In genomic region chr16:88758227-88758943, GRCh38 we compare ENCODE assay signal across 13 cellular contexts. TPM values are rescaled to one million over a fixed set of nuclear protein-coding genes. Genes with fewer than 3 reads are reported as not detected.
DNase-seq lines count a peak whose midpoint lies in the region; ATAC-seq, FAIRE-seq and TF ChIP-seq lines count a peak whose summit lies in the region.
"Had no signal": no experiment of that assay in that cellular context is flagged by ENCODE, and none has a peak within 500 bp of the region (broad histone marks: within the 10 kb centered on the region; RNA-seq: fewer than 3 reads in every experiment).

No MANE protein-coding gene starts in this region.

- no peak overlapping the region for H4K8ac ChIP-seq in H1 (ENCODE audit: extremely low read depth, insufficient read depth, low read length)

- H3K27ac ChIP-seq in C4-2B (peak overlapping the region; percentile 98), PC-9 (no peak overlapping the region), H1 (ENCODE audit: low read depth, low read length) (no peak overlapping the region), rectal smooth muscle tissue (ENCODE audit: low read depth, low read length) (peak overlapping the region; percentile 97)
- H3K27ac ChIP-seq: brain microvascular endothelial cell had no signal

- no peak overlapping the region; the same call in 1 of the 2 replicates for H2AK5ac ChIP-seq in H1 (ENCODE audit: low read depth, low read length)

- no peak overlapping the region for H3K56ac ChIP-seq in H1 (replicated peaks; ENCODE audit: insufficient read length, low read depth, low read length)

- H3K9ac ChIP-seq in H1 (replicated peaks in 1 of 4; ENCODE audit: extremely low read depth in 1 of 4, low read depth in 3 of 4, low read length in 3 of 4) (no peak overlapping the region), rectal smooth muscle tissue (ENCODE audit: low read length) (no peak overlapping the region)

- H3K9me2 ChIP-seq in PC-9 (ENCODE audit: insufficient read depth) = no peaks in the 10 kb centered on the region

- BruUV-seq in PC-9 (replicated peaks; lab: Mats Ljungman, UMichigan) = no TSS peak

- no peak overlapping the region for H2BK120ac ChIP-seq in H1 (replicated peaks; ENCODE audit: low read depth, low read length)

- POLR2A ChIA-PET in PC-9 (lab: Charles Lee; ENCODE audit: unreplicated experiment) (interaction anchor here (0.6 to 1.1 kb wide), 4 partner anchors 9 to 51 kb away, joined by 3 to 4 read pairs (median 3); no protein-coding TSS in a partner anchor), H1 (lab: Charles Lee; ENCODE audit: partially characterized antibody) (interaction anchor here (0.8 to 2.2 kb wide), 6 partner anchors 9 to 54 kb away, joined by 3 to 8 read pairs (median 4); no protein-coding TSS in a partner anchor)

- H3K23me2 ChIP-seq in H1 (ENCODE audit: low read depth, low read length) = no peaks in the 10 kb centered on the region

- no peak overlapping the region for H2BK5ac ChIP-seq in H1 (ENCODE audit: low read depth, low read length)

- ATAC-seq in GM18502 (IDR thresholded peaks at IDR 0.05; ENCODE audit: poor library complexity, unreplicated experiment) = no peak
- ATAC-seq: HCT116 had no signal

- H4K5ac ChIP-seq in H1 (ENCODE audit: insufficient read length, low read depth, low read length) = no peak overlapping the region

- H3K27me3 ChIP-seq in PC-9 (ENCODE audit: insufficient read depth, low read depth) (no peaks in the 10 kb centered on the region), H1 (replicated peaks in 1 of 4; ENCODE audit: control insufficient read depth in 3 of 4, extremely low read depth in 1 of 4, insufficient read depth in 3 of 4, low read length in 3 of 4) (no peaks in the 10 kb centered on the region), rectal smooth muscle tissue (ENCODE audit: control insufficient read depth, insufficient read depth, low read length) (no peaks in the 10 kb centered on the region)
- H3K27me3 ChIP-seq: brain microvascular endothelial cell had no signal

- intact Hi-C loops in PC-9 (cut with micrococcal nuclease; ENCODE audit: unreplicated experiment) = loop anchor here (5.0 kb wide), 1 partner anchor 96 kb away; the partner anchor contains the start of gene MVD

- no peak overlapping the region for H4K91ac ChIP-seq in H1 (replicated peaks; ENCODE audit: insufficient read length, low read length)

- H3K4me1 ChIP-seq in PC-9 (replicated peaks; ENCODE audit: insufficient read depth) (peaks cover 93% of the 10 kb centered on the region), H1 (replicated peaks in 1 of 4; ENCODE audit: control insufficient read depth in 3 of 4, insufficient read depth in 4 of 4, low read length in 3 of 4) (peaks cover 3 to 36% (median 21%) of the 10 kb centered on the region in 4 experiments), rectal smooth muscle tissue (ENCODE audit: control insufficient read depth, insufficient read depth, low read length) (peaks cover 53% of the 10 kb centered on the region)

- peak overlapping the region; percentile 38 for H3K4me2 ChIP-seq in PC-9
- no peak overlapping the region for H3K4me2 ChIP-seq in H1 (ENCODE audit: insufficient read depth in 1 of 2, low read depth in 2 of 2, low read length in 2 of 2)

- peaks cover 36% of the 10 kb centered on the region for H4K20me1 ChIP-seq in PC-9 (ENCODE audit: insufficient read depth)
- peaks cover 0 to 11% of the 10 kb centered on the region in 2 experiments for H4K20me1 ChIP-seq in H1 (replicated peaks in 1 of 2; ENCODE audit: control insufficient read depth in 1 of 2, insufficient read depth in 2 of 2, low read length in 2 of 2)

- no peak for TF ChIP-seq POLR2A in H1 (IDR thresholded peaks at IDR 0.05; ENCODE audit: control extremely low read depth in 1 of 2, low read depth in 2 of 2, low read length in 2 of 2)

- H2AFZ ChIP-seq in PC-9 = no peak overlapping the region
- no peak overlapping the region for H2AFZ ChIP-seq in H1 (ENCODE audit: low read length)

- peak; percentile 63 to 74 for DNase-seq in PC-9
- DNase-seq in H1 (ENCODE audit: low read depth in 1 of 2, low spot score in 2 of 2) = no peak
- no peak for DNase-seq in iPS-NIHi11 (ENCODE audit: low spot score)
- DNase-seq in GM10266 (ENCODE audit: extremely low spot score) = no peak
- no peak for DNase-seq in activated gamma-delta T cell treated with Interleukin-2 at 50 U/mL for 16 hours
- DNase-seq: brain microvascular endothelial cell, kidney glomerular epithelial cell, naive B cell had no signal

- WGBS in H1 (ENCODE audit: extremely low coverage in 1 of 2, insufficient coverage in 1 of 2, insufficient read length in 1 of 2, insufficient replicate concordance in 2 of 2, low coverage in 1 of 2, low lambda C conversion rate in 2 of 2, missing lambda C conversion rate in 1 of 2), 2 experiments = 85% methylated on average over 13 of the region's 13 CpGs; no CpG with 5 or more reads in 1 of the 2 experiments

- TF ChIP-seq EP300 in H1 (IDR thresholded peaks at IDR 0.05; ENCODE audit: borderline replicate concordance in 1 of 2, low read depth in 2 of 2, low read length in 2 of 2) = no peak

- TF ChIP-seq CTCF in C4-2B (conservative IDR thresholded peaks at IDR 0.05) = no peak
- no peak for TF ChIP-seq CTCF in PC-9 (conservative IDR thresholded peaks at IDR 0.05)
- no peak for TF ChIP-seq CTCF in H1 (IDR thresholded peaks at IDR 0.05; ENCODE audit: control extremely low read depth in 1 of 3, insufficient read depth in 1 of 3, low read depth in 1 of 3, low read length in 3 of 3)
- TF ChIP-seq CTCF in GM10266 (IDR thresholded peaks at IDR 0.05; ENCODE audit: control insufficient read depth, insufficient read depth, low read depth, missing control alignments) = no peak

- peak overlapping the region; percentile 46; the same call in 1 of the 2 replicates for H2BK15ac ChIP-seq in H1 (ENCODE audit: low read length)

- no peak overlapping the region for H3K14ac ChIP-seq in H1 (ENCODE audit: insufficient read length)

- peaks cover 73% of the 10 kb centered on the region for H3F3A ChIP-seq in PC-9 (ENCODE audit: insufficient read depth, low read depth)

- CTCF ChIA-PET in PC-9 (lab: Charles Lee) (interaction anchor here (0.9 to 1.3 kb wide), 3 partner anchors 12 to 21 kb away, joined by 3 to 10 read pairs (median 3); no protein-coding TSS in a partner anchor), H1 (lab: Charles Lee; ENCODE audit: partially characterized antibody) (interaction anchor here (0.5 to 25.0 kb wide), 12 partner anchors 9 to 171 kb away, joined by 3 to 251 read pairs (median 4); no protein-coding TSS in a partner anchor)

- H3K36me3 ChIP-seq in PC-9 (ENCODE audit: low read depth) (no peaks in the 10 kb centered on the region), H1 (ENCODE audit: control insufficient read depth in 2 of 4, insufficient read depth in 4 of 4, low read length in 3 of 4) (no peaks in the 10 kb centered on the region), rectal smooth muscle tissue (ENCODE audit: control insufficient read depth, insufficient read depth, low read length) (no peaks in the 10 kb centered on the region)

- no peak overlapping the region for H3K18ac ChIP-seq in H1 (ENCODE audit: extremely low read depth, low read length)

- H2BK20ac ChIP-seq in H1 (ENCODE audit: low read length) = no peak overlapping the region

- H2BK12ac ChIP-seq in H1 (ENCODE audit: low read depth, low read length) = peak overlapping the region; percentile 12; the same call in 1 of the 2 replicates

- H3K79me2 ChIP-seq in PC-9 (ENCODE audit: low read depth) = peaks cover 72% of the 10 kb centered on the region
- no peaks in the 10 kb centered on the region; a peak in 1 of 4 replicates for H3K79me2 ChIP-seq in H1 (ENCODE audit: control insufficient read depth in 1 of 2, insufficient read depth in 2 of 2, low read length in 2 of 2)

- H3K9me3 ChIP-seq in PC-9 (ENCODE audit: insufficient read depth, low read depth) (no peaks in the 10 kb centered on the region), H1 (ENCODE audit: insufficient read depth in 2 of 2, low read depth in 1 of 2, low read length in 1 of 2) (no peaks in the 10 kb centered on the region)

- TF ChIP-seq RAD21 in H1 (IDR thresholded peaks at IDR 0.05 in 1 of 2, conservative IDR thresholded peaks at IDR 0.05 in 1 of 2; ENCODE audit: low read depth in 2 of 2, low read length in 2 of 2) = no peak

- no peak overlapping the region for H3K4me3 ChIP-seq in PC-9
- no peak overlapping the region for H3K4me3 ChIP-seq in H1 (ENCODE audit: extremely low read depth in 1 of 4, insufficient read depth in 2 of 4, low read depth in 3 of 4, low read length in 4 of 4)
- peak overlapping the region; percentile 9 for H3K4me3 ChIP-seq in rectal smooth muscle tissue (ENCODE audit: low read length)

- peaks cover 5% of the 10 kb centered on the region for H3K79me1 ChIP-seq in H1 (ENCODE audit: low read depth, low read length)

- peak overlapping the region; percentile 17 for H3K4ac ChIP-seq in H1 (replicated peaks; ENCODE audit: insufficient read length, low read depth, low read length)

- FAIRE-seq in H1 (lab: Jason Lieb, UNC) = no peak
- FAIRE-seq: endometrium had no signal

- no peak overlapping the region for H3K23ac ChIP-seq in H1 (ENCODE audit: insufficient read length)

RNA-seq across cellular contexts. Expression of gene PIEZO1, which starts 26.6 kb away (rescaled TPM):
- total RNA-seq in PC-9 (2021) = 391 and 426 TPM in 2 replicates
- total RNA-seq in H1 (2021; fragmentation: NEBNext Ultra II Directional; extraction: Animal tissue kit (Norgen Biotek cat#: 25700)) = 63.6 and 67.5 TPM in 2 replicates
- polyA plus RNA-seq in H1 (2011; rRNA removed) = 42.3 and 62.6 TPM in 2 replicates
- 43.1 TPM for polyA plus RNA-seq in H1 (2011; cell fraction: cytosol; rRNA removed)
- 361 TPM for polyA plus RNA-seq in H1 (2011; cell fraction: nucleus; rRNA removed)
- polyA plus RNA-seq in H1 (2012, experiment 1 of 2) = 37.5 to 75.6 TPM (median 65.9 TPM) in 4 replicates
- 43.7 TPM for polyA plus RNA-seq in H1 (2012, experiment 2 of 2)
- polyA plus RNA-seq in H1 (2013, experiment 1 of 2) = 76.1 TPM
- polyA plus RNA-seq in H1 (2013, experiment 2 of 2) = 73.2 TPM
- polyA minus RNA-seq in H1 (2011; rRNA and poly(A)+ RNA removed) = 19.7 and 34.2 TPM in 2 replicates
- 33.0 TPM for polyA minus RNA-seq in H1 (2011; cell fraction: cytosol; rRNA and poly(A)+ RNA removed)
- polyA minus RNA-seq in H1 (2011; cell fraction: nucleus; rRNA and poly(A)+ RNA removed) = 63.0 TPM

RNA-seq across cellular contexts. Expression of gene CDT1, which starts 45.2 kb away (rescaled TPM):
- total RNA-seq in PC-9 (2021) = 73.2 and 95.4 TPM in 2 replicates
- total RNA-seq in H1 (2021; fragmentation: NEBNext Ultra II Directional; extraction: Animal tissue kit (Norgen Biotek cat#: 25700)) = 95.4 and 96.5 TPM in 2 replicates
- 76.7 and 141 TPM in 2 replicates for polyA plus RNA-seq in H1 (2011; rRNA removed)
- 58.9 TPM for polyA plus RNA-seq in H1 (2011; cell fraction: cytosol; rRNA removed)
- polyA plus RNA-seq in H1 (2011; cell fraction: nucleus; rRNA removed) = 87.0 TPM
- polyA plus RNA-seq in H1 (2012, experiment 1 of 2) = 38.0 to 88.5 TPM (median 80.4 TPM) in 4 replicates
- polyA plus RNA-seq in H1 (2012, experiment 2 of 2) = 81.9 TPM
- polyA plus RNA-seq in H1 (2013, experiment 1 of 2) = 43.2 TPM
- 40.8 TPM for polyA plus RNA-seq in H1 (2013, experiment 2 of 2)
- polyA minus RNA-seq in H1 (2011; rRNA and poly(A)+ RNA removed) = 33.2 and 36.2 TPM in 2 replicates
- polyA minus RNA-seq in H1 (2011; cell fraction: cytosol; rRNA and poly(A)+ RNA removed) = 144 TPM
- 89.1 TPM for polyA minus RNA-seq in H1 (2011; cell fraction: nucleus; rRNA and poly(A)+ RNA removed)

RNA-seq across cellular contexts. Expression of gene CTU2, which starts 52.1 kb away (rescaled TPM):
- 20.0 and 38.0 TPM in 2 replicates for total RNA-seq in PC-9 (2021)
- 42.9 and 49.7 TPM in 2 replicates for total RNA-seq in H1 (2021; fragmentation: NEBNext Ultra II Directional; extraction: Animal tissue kit (Norgen Biotek cat#: 25700))
- polyA plus RNA-seq in H1 (2011; rRNA removed) = 32.7 and 45.4 TPM in 2 replicates
- polyA plus RNA-seq in H1 (2011; cell fraction: cytosol; rRNA removed) = 29.7 TPM
- 60.2 TPM for polyA plus RNA-seq in H1 (2011; cell fraction: nucleus; rRNA removed)
- 22.3 to 36.0 TPM (median 28.1 TPM) in 4 replicates for polyA plus RNA-seq in H1 (2012, experiment 1 of 2)
- 31.0 TPM for polyA plus RNA-seq in H1 (2012, experiment 2 of 2)
- polyA plus RNA-seq in H1 (2013, experiment 1 of 2) = 62.2 TPM
- polyA plus RNA-seq in H1 (2013, experiment 2 of 2) = 60.5 TPM
- 10.7 and 10.9 TPM in 2 replicates for polyA minus RNA-seq in H1 (2011; rRNA and poly(A)+ RNA removed)
- 19.5 TPM for polyA minus RNA-seq in H1 (2011; cell fraction: cytosol; rRNA and poly(A)+ RNA removed)
- 20.0 TPM for polyA minus RNA-seq in H1 (2011; cell fraction: nucleus; rRNA and poly(A)+ RNA removed)

RNA-seq across cellular contexts. Expression of gene RNF166, which starts 52.2 kb away (rescaled TPM):
- total RNA-seq in PC-9 (2021) = 25.6 and 29.4 TPM in 2 replicates
- 28.7 and 31.2 TPM in 2 replicates for total RNA-seq in H1 (2021; fragmentation: NEBNext Ultra II Directional; extraction: Animal tissue kit (Norgen Biotek cat#: 25700))
- polyA plus RNA-seq in H1 (2011; rRNA removed) = 29.8 and 36.6 TPM in 2 replicates
- polyA plus RNA-seq in H1 (2011; cell fraction: cytosol; rRNA removed) = 33.3 TPM
- polyA plus RNA-seq in H1 (2011; cell fraction: nucleus; rRNA removed) = 86.5 TPM
- 11.9 to 24.8 TPM (median 22.4 TPM) in 4 replicates for polyA plus RNA-seq in H1 (2012, experiment 1 of 2)
- polyA plus RNA-seq in H1 (2012, experiment 2 of 2) = 21.8 TPM
- polyA plus RNA-seq in H1 (2013, experiment 1 of 2) = 24.2 TPM
- 22.1 TPM for polyA plus RNA-seq in H1 (2013, experiment 2 of 2)
- 11.7 and 12.3 TPM in 2 replicates for polyA minus RNA-seq in H1 (2011; rRNA and poly(A)+ RNA removed)
- polyA minus RNA-seq in H1 (2011; cell fraction: cytosol; rRNA and poly(A)+ RNA removed) = 23.6 TPM
- 24.6 TPM for polyA minus RNA-seq in H1 (2011; cell fraction: nucleus; rRNA and poly(A)+ RNA removed)

RNA-seq across cellular contexts. Expression of gene APRT, which starts 53.3 kb away (rescaled TPM):
- total RNA-seq in PC-9 (2021) = 213 and 226 TPM in 2 replicates
- 221 and 244 TPM in 2 replicates for total RNA-seq in H1 (2021; fragmentation: NEBNext Ultra II Directional; extraction: Animal tissue kit (Norgen Biotek cat#: 25700))
- polyA plus RNA-seq in H1 (2011; rRNA removed) = 267 and 272 TPM in 2 replicates
- 183 TPM for polyA plus RNA-seq in H1 (2011; cell fraction: cytosol; rRNA removed)
- 229 TPM for polyA plus RNA-seq in H1 (2011; cell fraction: nucleus; rRNA removed)
- polyA plus RNA-seq in H1 (2012, experiment 1 of 2) = 277 to 336 TPM (median 307 TPM) in 4 replicates
- polyA plus RNA-seq in H1 (2012, experiment 2 of 2) = 319 TPM
- 268 TPM for polyA plus RNA-seq in H1 (2013, experiment 1 of 2)
- polyA plus RNA-seq in H1 (2013, experiment 2 of 2) = 292 TPM
- polyA minus RNA-seq in H1 (2011; rRNA and poly(A)+ RNA removed) = 35.1 and 46.4 TPM in 2 replicates
- 153 TPM for polyA minus RNA-seq in H1 (2011; cell fraction: cytosol; rRNA and poly(A)+ RNA removed)
- polyA minus RNA-seq in H1 (2011; cell fraction: nucleus; rRNA and poly(A)+ RNA removed) = 113 TPM

Comparison
In these comparisons a context has a peak if more than half of its experiments do, and no peak if none do; other contexts are left out.
1. H3K27ac ChIP-seq: peak in C4-2B (single experiment) and rectal smooth muscle tissue (single experiment); none in PC-9 (single experiment) and H1 (single experiment).
2. DNase-seq: peak in PC-9 (2 of 2); none in H1 (0 of 2), iPS-NIHi11 (single experiment), GM10266 (single experiment) and activated gamma-delta T cell treated with Interleukin-2 at 50 U/mL for 16 hours (single experiment).